In the genomic region with DNA sequence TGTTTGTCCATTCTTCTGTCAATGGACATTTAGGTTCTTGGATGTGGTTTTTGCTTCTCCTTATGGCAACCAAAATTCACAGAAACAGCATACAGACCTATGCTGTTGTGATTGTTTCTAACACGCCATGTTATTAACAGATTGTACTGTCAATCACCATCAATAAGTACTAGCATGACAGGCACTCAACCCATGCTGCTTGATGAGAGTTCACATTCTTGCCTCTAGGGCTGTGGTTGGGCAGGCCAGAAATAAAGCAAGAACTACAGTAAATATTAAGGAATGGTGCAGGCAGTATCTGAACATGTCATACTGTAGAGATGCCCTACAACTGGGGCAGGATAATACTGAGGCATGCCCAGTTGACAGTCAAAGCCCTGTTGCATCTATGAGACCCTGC, we compare ENCODE assay signal across 24 cellular contexts.
DNase-seq lines count a peak whose midpoint lies in the region; ATAC-seq, FAIRE-seq and TF ChIP-seq lines count a peak whose summit lies in the region.
"Had no signal": no experiment of that assay in that cellular context is flagged by ENCODE, and none has a peak within 500 bp of the region (broad histone marks: within the 10 kb centered on the region; RNA-seq: fewer than 3 reads in every experiment).

No MANE protein-coding gene starts in this region.

- no peak overlapping the region for H2AFZ ChIP-seq in HepG2 (ENCODE audit: low read length)
- H2AFZ ChIP-seq: hepatocyte had no signal

- H3K27me3 Mint-ChIP-seq in chondrocyte (ENCODE audit: low read depth) (no peaks in the 10 kb centered on the region), glutamatergic neuron (ENCODE audit: unreplicated experiment) (no peaks in the 10 kb centered on the region), WTC11 (ENCODE audit: low read depth) (peaks cover 7% of the 10 kb centered on the region)
- H3K27me3 Mint-ChIP-seq: activated B cell treated with CpG ODN at 0.5 μM for 24 hours had no signal

- no peak overlapping the region for H3K9ac ChIP-seq in HepG2 (ENCODE audit: insufficient read depth, low read depth, low read length)

- no TSS peak for BruUV-seq in HepG2 (replicated peaks; lab: Mats Ljungman, UMichigan)

- TF ChIP-seq POLR2A in HepG2 (IDR thresholded peaks at IDR 0.05; ENCODE audit: insufficient read depth in 1 of 2, low read depth in 2 of 2, low read length in 2 of 2) = no peak
- no peak for TF ChIP-seq POLR2A in right lobe of liver (IDR thresholded peaks at IDR 0.05)

- H3K9me3 ChIP-seq in HepG2 (ENCODE audit: low read length) (peaks cover 7% of the 10 kb centered on the region), right lobe of liver (no peaks in the 10 kb centered on the region), HAP-1 (peaks cover 3% of the 10 kb centered on the region; the same call in 1 of the 2 replicates), MG63 (peaks cover 2% of the 10 kb centered on the region; the same call in 1 of the 2 replicates)
- H3K9me3 ChIP-seq: colonic mucosa had no signal

- peaks cover 12% of the 10 kb centered on the region for H3K4me1 ChIP-seq in HepG2 (ENCODE audit: insufficient read depth, low read length)
- no peaks in the 10 kb centered on the region for H3K4me1 ChIP-seq in right lobe of liver
- peaks cover 14% of the 10 kb centered on the region for H3K4me1 ChIP-seq in HAP-1
- H3K4me1 ChIP-seq: colonic mucosa, spleen, transverse colon had no signal

- CTCF ChIA-PET in HepG2 (lab: Yijun Ruan, JAX; ENCODE audit: low intra/inter-chr PET ratio, low total read pairs) (no interaction called here), WTC11 (lab: Charles Lee) (no interaction called here)

- TF ChIP-seq EP300 in HepG2 (IDR thresholded peaks at IDR 0.05; ENCODE audit: low read depth in 2 of 2, low read length in 2 of 2) (no peak), HepG2 (CRISPR knock-in tag; IDR thresholded peaks at IDR 0.05; ENCODE audit: borderline replicate concordance) (no peak)

- H4K20me1 ChIP-seq in HepG2 (ENCODE audit: insufficient read depth, low read length) = no peaks in the 10 kb centered on the region

- in situ Hi-C loops in HepG2 (cut with HindIII; ENCODE audit: extremely low pct_ligation_motif_present, low pct_unique_long_range_greater_than_20kb) (no loop called here), HAP-1 (cut with MboI; ENCODE audit: low sequenced_read_pairs) (no loop called here)

- H3K36me3 ChIP-seq in HepG2 (replicated peaks in 1 of 2; ENCODE audit: control insufficient read depth in 1 of 2, insufficient read depth in 2 of 2, low read length in 2 of 2) = no peaks in the 10 kb centered on the region
- no peaks in the 10 kb centered on the region for H3K36me3 ChIP-seq in right lobe of liver
- no peaks in the 10 kb centered on the region for H3K36me3 ChIP-seq in HAP-1 (replicated peaks)
- no peaks in the 10 kb centered on the region for H3K36me3 ChIP-seq in MG63
- H3K36me3 ChIP-seq: colonic mucosa, spleen, transverse colon had no signal

- H3K4me3 ChIP-seq in HepG2 (replicated peaks in 1 of 3; ENCODE audit: insufficient read depth in 1 of 3, low read depth in 2 of 3, low read length in 3 of 3) = no peak overlapping the region
- H3K4me3 ChIP-seq in right lobe of liver = no peak overlapping the region
- no peak overlapping the region for H3K4me3 ChIP-seq in HAP-1
- no peak overlapping the region for H3K4me3 ChIP-seq in MG63
- H3K4me3 ChIP-seq: colonic mucosa, hepatocyte, spleen, transverse colon had no signal

- H3K27ac ChIP-seq in HepG2 (ENCODE audit: extremely low read length, insufficient read depth, low read length) (no peak overlapping the region), right lobe of liver (no peak overlapping the region)
- H3K27ac ChIP-seq: C4-2B, colonic mucosa, hepatocyte, spleen, transverse colon had no signal

- peaks cover 0 to 4% of the 10 kb centered on the region in 2 experiments; a peak in 1 of 5 replicates for H3K27me3 ChIP-seq in HepG2 (ENCODE audit: control insufficient read depth in 1 of 2, insufficient read depth in 2 of 2, low read length in 2 of 2)
- H3K27me3 ChIP-seq in right lobe of liver = no peaks in the 10 kb centered on the region
- no peaks in the 10 kb centered on the region for H3K27me3 ChIP-seq in HAP-1 (ENCODE audit: low read depth)
- no peaks in the 10 kb centered on the region for H3K27me3 ChIP-seq in MG63
- H3K27me3 ChIP-seq: colonic mucosa, hepatocyte, spleen, transverse colon had no signal

- no peaks in the 10 kb centered on the region for H3K36me3 Mint-ChIP-seq in chondrocyte (ENCODE audit: low read depth)
- H3K36me3 Mint-ChIP-seq in glutamatergic neuron (ENCODE audit: unreplicated experiment) = peaks cover 14% of the 10 kb centered on the region
- peaks cover 13% of the 10 kb centered on the region for H3K36me3 Mint-ChIP-seq in WTC11
- H3K36me3 Mint-ChIP-seq: brain had no signal

- H3K9me3 Mint-ChIP-seq in chondrocyte (ENCODE audit: low read depth) (peaks cover 24% of the 10 kb centered on the region), glutamatergic neuron (ENCODE audit: unreplicated experiment) (no peaks in the 10 kb centered on the region), WTC11 (peaks cover 23% of the 10 kb centered on the region)
- H3K9me3 Mint-ChIP-seq: activated B cell treated with CpG ODN at 0.5 μM for 24 hours; stimulated activated naive CD8-positive, alpha-beta T cell treated with anti-CD3 and anti-CD28 coated beads, Interleukin-15, Interleukin-2, amounts not matched to agents 100 ng/mL and 50 ng/mL, for 24 hours had no signal

- FAIRE-seq in HepG2 (lab: Jason Lieb, UNC) (no peak), RCC 7860 (lab: Jason Lieb, UNC) (no peak)
- FAIRE-seq: D721Med had no signal

- WGBS in HepG2 (ENCODE audit: low lambda C conversion rate) = 82% methylated on average over 1 of the region's 1 CpG
- 100% methylated on average over 1 of the region's 1 CpG for WGBS in right lobe of liver (ENCODE audit: insufficient coverage, low coverage, low lambda C conversion rate, missing lambda C conversion rate)

- no peak for DNase-seq in HepG2 (ENCODE audit: low spot score)
- DNase-seq in right lobe of liver = no peak
- DNase-seq in chondrocyte (ENCODE audit: low spot score) = no peak
- no peak for DNase-seq in glutamatergic neuron
- no peak for DNase-seq in HAP-1 (ENCODE audit: low spot score in 2 of 2)
- no peak for DNase-seq in WTC11 (ENCODE audit: low spot score)
- no peak for DNase-seq in RCC 7860 (ENCODE audit: low spot score)
- DNase-seq in MG63 = no peak
- DNase-seq: activated B cell treated with CpG ODN at 0.5 μM for 24 hours; activated CD4-positive, alpha-beta T cell treated with anti-CD3 and anti-CD28 coated beads, Interleukin-2, amount 50 U/mL, for 4 hours; activated CD8-positive, alpha-beta memory T cell treated with anti-CD3 and anti-CD28 coated beads, Interleukin-2, amount 50 U/mL, for 48 hours; activated effector memory CD4-positive, alpha-beta T cell treated with Interleukin-2 at 50 U/mL for 16 hours; colonic mucosa; GOT3; NCI-H146; NCI-H524 treated with DMSO at 0.1 percent for 48 hours; spleen; stimulated activated CD4-positive, alpha-beta T cell treated with anti-CD3 and anti-CD28 coated beads, Interleukin-4, amount 100 ng/mL, for 4 hours; transverse colon had no signal

- H3K4me1 Mint-ChIP-seq in chondrocyte (ENCODE audit: low read depth) (peaks cover 11% of the 10 kb centered on the region), glutamatergic neuron (ENCODE audit: low read depth, unreplicated experiment) (peaks cover 6% of the 10 kb centered on the region), WTC11 (peaks cover 16% of the 10 kb centered on the region)
- H3K4me1 Mint-ChIP-seq: activated B cell treated with CpG ODN at 0.5 μM for 24 hours had no signal

- H3K4me3 Mint-ChIP-seq in chondrocyte (ENCODE audit: unreplicated experiment) = no peak overlapping the region
- no peak overlapping the region for H3K4me3 Mint-ChIP-seq in glutamatergic neuron (ENCODE audit: unreplicated experiment)
- no peak overlapping the region for H3K4me3 Mint-ChIP-seq in WTC11
- H3K4me3 Mint-ChIP-seq: activated B cell treated with CpG ODN at 0.5 μM for 24 hours; brain; stimulated activated naive CD8-positive, alpha-beta T cell treated with anti-CD3 and anti-CD28 coated beads, Interleukin-15, Interleukin-2, amounts not matched to agents 100 ng/mL and 50 ng/mL, for 24 hours had no signal

- peak; percentile 70 for ATAC-seq in HepG2
- ATAC-seq in right lobe of liver = no peak
- no peak for ATAC-seq in WTC11

- H3K27ac Mint-ChIP-seq in chondrocyte (ENCODE audit: unreplicated experiment) (no peak overlapping the region), glutamatergic neuron (ENCODE audit: unreplicated experiment) (no peak overlapping the region), WTC11 (no peak overlapping the region)
- H3K27ac Mint-ChIP-seq: activated B cell treated with CpG ODN at 0.5 μM for 24 hours; brain; stimulated activated naive CD8-positive, alpha-beta T cell treated with anti-CD3 and anti-CD28 coated beads, Interleukin-15, Interleukin-2, amounts not matched to agents 100 ng/mL and 50 ng/mL, for 24 hours had no signal

- no peak for TF ChIP-seq RAD21 in HepG2 (CRISPR knock-in tag; IDR thresholded peaks at IDR 0.05)

- H3K4me2 ChIP-seq in HepG2 (ENCODE audit: low read depth, low read length) = no peak overlapping the region
- H3K4me2 ChIP-seq: hepatocyte had no signal

- POLR2A ChIA-PET in HepG2 (lab: Yijun Ruan, JAX) = no interaction called here
- POLR2A ChIA-PET in WTC11 (lab: Charles Lee) = no interaction called here

- TF ChIP-seq CTCF in HepG2 (CRISPR knock-in tag; IDR thresholded peaks at IDR 0.05) = no peak
- no peak for TF ChIP-seq CTCF in right lobe of liver (IDR thresholded peaks at IDR 0.05)
- peak; percentile 45 for TF ChIP-seq CTCF in chondrocyte (IDR thresholded peaks at IDR 0.05)
- TF ChIP-seq CTCF in glutamatergic neuron (IDR thresholded peaks at IDR 0.05; ENCODE audit: partially characterized antibody, unreplicated experiment) = peak; percentile 24
- TF ChIP-seq CTCF in WTC11 (IDR thresholded peaks at IDR 0.05) = no peak

- intact Hi-C loops in HepG2 (cut with micrococcal nuclease; ENCODE audit: unreplicated experiment) (no loop called here), right lobe of liver (cut with DNase I) (no loop called here)

- no peaks in the 10 kb centered on the region for H3K79me2 ChIP-seq in HepG2 (ENCODE audit: insufficient read depth, low read length)
- H3K79me2 ChIP-seq: hepatocyte had no signal

TF ChIP-seq in HepG2, 621 proteins besides CTCF, POLR2A, EP300 and RAD21 (continues in another document):
- TF ChIP-seq NR3C1 (CRISPR knock-in tag; IDR thresholded peaks at IDR 0.05) (no peak), SETDB1 (CRISPR knock-in tag; IDR thresholded peaks at IDR 0.05; ENCODE audit: borderline replicate concordance) (no peak), ZNF296 (CRISPR knock-in tag; conservative IDR thresholded peaks at IDR 0.05) (no peak), ZNF761 (CRISPR knock-in tag; conservative IDR thresholded peaks at IDR 0.05) (no peak), TEAD3 (CRISPR knock-in tag; optimal IDR thresholded peaks at IDR 0.05; ENCODE audit: borderline replicate concordance) (peak; percentile 89)

TF ChIP-seq in WTC11, 78 proteins besides CTCF, POLR2A, EP300 and RAD21:
- TF ChIP-seq SP1 (CRISPR knock-in tag; conservative IDR thresholded peaks at IDR 0.05) (no peak), SOX15 (CRISPR knock-in tag; IDR thresholded peaks at IDR 0.05) (no peak), ZNF423 (CRISPR knock-in tag; IDR thresholded peaks at IDR 0.05) (no peak)

Comparison
In these comparisons a context has a peak if more than half of its experiments do, and no peak if none do; other contexts are left out.
1. CTCF ChIP-seq: peak in chondrocyte (single experiment) and glutamatergic neuron (single experiment); none in HepG2 (single experiment), right lobe of liver (0 of 4) and WTC11 (single experiment).